In the genomic region with DNA sequence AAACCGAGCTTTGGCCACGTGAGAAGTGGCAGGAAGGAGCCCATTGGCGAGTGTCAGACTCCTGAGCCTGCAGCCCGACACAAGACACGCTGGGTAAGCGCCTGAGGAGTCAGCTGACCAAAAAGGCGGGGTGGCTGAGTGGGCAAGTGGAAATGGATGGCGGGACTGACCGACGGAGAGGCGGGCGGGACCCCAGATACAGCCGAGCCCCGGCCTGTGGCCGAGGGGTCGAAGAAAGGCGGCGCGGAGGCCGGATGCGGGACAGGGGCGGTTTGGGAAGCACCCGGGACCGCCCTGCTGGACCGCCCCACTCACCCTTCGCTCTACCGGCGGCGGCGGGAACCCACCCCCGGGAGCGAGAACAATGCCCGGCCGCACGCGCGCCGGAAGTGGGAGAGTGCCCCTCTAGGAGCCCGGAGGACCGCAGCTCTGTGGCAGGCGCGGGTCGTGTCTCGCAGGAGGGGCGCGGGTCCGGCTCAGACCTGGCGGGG, we compare ENCODE assay signal across 8 cellular contexts. TPM values are rescaled to one million over a fixed set of nuclear protein-coding genes. Genes with fewer than 3 reads are reported as not detected.
DNase-seq lines count a peak whose midpoint lies in the region; ATAC-seq and TF ChIP-seq lines count a peak whose summit lies in the region.

No MANE protein-coding gene starts in this region.

- H3K4me3 ChIP-seq in RWPE2 (ENCODE audit: severe bottlenecking) = peak overlapping the region; percentile 33
- H3K4me3 ChIP-seq in skeletal muscle tissue (ENCODE audit: low read length in 3 of 3) = peak overlapping the region; percentile 70 to 73 (median 72)

- no peaks in the 10 kb centered on the region for H3K27me3 ChIP-seq in RWPE2 (ENCODE audit: insufficient read depth, poor library complexity, severe bottlenecking)
- H3K27me3 ChIP-seq in skeletal muscle tissue (ENCODE audit: control insufficient read depth in 3 of 3, insufficient read depth in 3 of 3, low read length in 3 of 3) = no peaks in the 10 kb centered on the region

- DNase-seq in DMS79 treated with DMSO at 0.1 percent for 48 hours (lab: John Stamatoyannopoulos, UW) (peak; percentile 56), RWPE2 (ENCODE audit: low spot score) (no peak), left ventricle myocardium superior (peak; percentile 91), HT-29 (ENCODE audit: low spot score) (no peak), HuH-7 (ENCODE audit: low spot score) (no peak)
- peak; percentile 67 for DNase-seq in activated naive CD8-positive, alpha-beta T cell treated with anti-CD3 and anti-CD28 coated beads, Interleukin-2, amount 50 U/mL, for 24 hours

- no peaks in the 10 kb centered on the region for H3K27me3 Mint-ChIP-seq in activated naive CD8-positive, alpha-beta T cell treated with anti-CD3 and anti-CD28 coated beads, Interleukin-2, amount 50 U/mL, for 24 hours

- intact Hi-C loops in left ventricle myocardium superior (cut with micrococcal nuclease) = no loop called here

- H3K4me3 Mint-ChIP-seq in activated naive CD8-positive, alpha-beta T cell treated with anti-CD3 and anti-CD28 coated beads, Interleukin-2, amount 50 U/mL, for 24 hours = peak overlapping the region; percentile 82

- H3K36me3 ChIP-seq in RWPE2 (ENCODE audit: low read depth) (no peaks in the 10 kb centered on the region), skeletal muscle tissue (ENCODE audit: control insufficient read depth in 3 of 3, insufficient read depth in 3 of 3, low read length in 3 of 3) (peaks cover 9 to 20% (median 15%) of the 10 kb centered on the region in 3 donors)

- H3K4me1 ChIP-seq in RWPE2 (ENCODE audit: insufficient read depth, poor library complexity, severe bottlenecking) = no peaks in the 10 kb centered on the region
- peaks cover 0 to 3% (median 2%) of the 10 kb centered on the region in 3 donors for H3K4me1 ChIP-seq in skeletal muscle tissue (ENCODE audit: control insufficient read depth in 3 of 3, insufficient read depth in 3 of 3, low read length in 3 of 3)

- ATAC-seq in HG02763 (IDR thresholded peaks at IDR 0.05; ENCODE audit: unreplicated experiment) (peak; percentile 67), RWPE2 (ENCODE audit: low read depth) (peak; percentile 67), left ventricle myocardium superior (peak; percentile 99)
- ATAC-seq in activated naive CD8-positive, alpha-beta T cell treated with anti-CD3 and anti-CD28 coated beads, Interleukin-2, amount 50 U/mL, for 24 hours = peak; percentile 79

- H3K9me3 Mint-ChIP-seq in activated naive CD8-positive, alpha-beta T cell treated with anti-CD3 and anti-CD28 coated beads, Interleukin-2, amount 50 U/mL, for 24 hours = peaks cover 26% of the 10 kb centered on the region

- H3K27ac ChIP-seq in RWPE2 (ENCODE audit: poor library complexity, severe bottlenecking) = no peak overlapping the region
- peak overlapping the region; percentile 64 for H3K27ac ChIP-seq in skeletal muscle tissue (ENCODE audit: low read depth, low read length)

- TF ChIP-seq CTCF in RWPE2 (IDR thresholded peaks at IDR 0.05; ENCODE audit: poor library complexity, severe bottlenecking) = no peak

- H3K4me1 Mint-ChIP-seq in activated naive CD8-positive, alpha-beta T cell treated with anti-CD3 and anti-CD28 coated beads, Interleukin-2, amount 50 U/mL, for 24 hours = peaks cover 28% of the 10 kb centered on the region

- H3K9ac ChIP-seq in skeletal muscle tissue (ENCODE audit: low read depth in 1 of 3, low read length in 3 of 3) = peak overlapping the region; percentile 50 to 75 (median 61)

- H3K9me3 ChIP-seq in RWPE2 (ENCODE audit: severe bottlenecking) (peaks cover 3% of the 10 kb centered on the region), skeletal muscle tissue (ENCODE audit: control insufficient read depth in 3 of 3, low read length in 3 of 3) (peaks cover 0 to 2% (median 0%) of the 10 kb centered on the region in 3 donors)

- H3K27ac Mint-ChIP-seq in activated naive CD8-positive, alpha-beta T cell treated with anti-CD3 and anti-CD28 coated beads, Interleukin-2, amount 50 U/mL, for 24 hours = peak overlapping the region; percentile 90

- peaks cover 36% of the 10 kb centered on the region for H3K36me3 Mint-ChIP-seq in activated naive CD8-positive, alpha-beta T cell treated with anti-CD3 and anti-CD28 coated beads, Interleukin-2, amount 50 U/mL, for 24 hours (ENCODE audit: low read depth)

RNA-seq across cellular contexts. Expression of a gene that starts 22.8 kb away (rescaled TPM):
- total RNA-seq in left ventricle myocardium superior (13.2 TPM), skeletal muscle tissue (8.9 TPM)
- total RNA-seq in HT-29 (2014; rRNA removed; shearing (Covaris generic)) = 2.2 and 3.3 TPM in 2 replicates

RNA-seq across cellular contexts. Expression of a gene that starts 26.4 kb away (rescaled TPM):
- total RNA-seq in left ventricle myocardium superior = 15.9 TPM
- total RNA-seq in skeletal muscle tissue = 18.3 TPM
- 3.8 and 4.9 TPM in 2 replicates for total RNA-seq in HT-29 (2014; rRNA removed; shearing (Covaris generic))

Comparison
In these comparisons a context has a peak if more than half of its experiments do, and no peak if none do; other contexts are left out.
1. DNase-seq: peak in DMS79 treated with DMSO at 0.1 percent for 48 hours (single experiment), activated naive CD8-positive, alpha-beta T cell treated with anti-CD3 and anti-CD28 coated beads, Interleukin-2, amount 50 U/mL, for 24 hours (single experiment) and left ventricle myocardium superior (single experiment); none in RWPE2 (single experiment), HT-29 (single experiment) and HuH-7 (single experiment).
2. Peak in every context shown above with its lines, with median percentiles within 50 percentile points of each other: ATAC-seq.